ENCODE assay signal across 13 cellular contexts in genomic region chrX:147899715-147900114, GRCh38. TPM values are rescaled to one million over a fixed set of nuclear protein-coding genes. Genes with fewer than 3 reads are reported as not detected.
DNase-seq lines count a peak whose midpoint lies in the region; ATAC-seq and TF ChIP-seq lines count a peak whose summit lies in the region.
"Had no signal": no experiment of that assay in that cellular context is flagged by ENCODE, and none has a peak within 500 bp of the region (broad histone marks: within the 10 kb centered on the region; RNA-seq: fewer than 3 reads in every experiment).

No MANE protein-coding gene starts in this region.

- peak; percentile 21 for DNase-seq in NCI-H345 (lab: John Stamatoyannopoulos, UW)
- no peak for DNase-seq in NCI-H345 treated with DMSO at 0.1 percent for 48 hours (lab: John Stamatoyannopoulos, UW; ENCODE audit: unreplicated experiment)
- DNase-seq in OCI-LY7 (ENCODE audit: low spot score): peak; percentile 8
- no peak for DNase-seq in GM10266 (ENCODE audit: extremely low spot score)
- DNase-seq in GM13976 (ENCODE audit: low spot score): no peak
- DNase-seq in lower lobe of right lung: no peak
- no peak for DNase-seq in stimulated activated naive CD8-positive, alpha-beta T cell treated with anti-CD3 and anti-CD28 coated beads, Interleukin-15, amount 100 ng/mL, for 72 hours
- DNase-seq: NCI-H446 treated with DMSO at 0.1 percent for 48 hours, SK-N-SH had no signal

- H3K4me3 Mint-ChIP-seq in stimulated activated naive CD8-positive, alpha-beta T cell treated with anti-CD3 and anti-CD28 coated beads, Interleukin-15, amount 100 ng/mL, for 72 hours: no peak overlapping the region

- no peak overlapping the region for H3K4me2 ChIP-seq in OCI-LY7 (ENCODE audit: low read length)
- H3K4me2 ChIP-seq: A549, SK-N-SH had no signal

- CTCF ChIA-PET in OCI-LY7 (lab: Charles Lee; ENCODE audit: unreplicated experiment): no interaction called here

- no peak overlapping the region for H3K27ac Mint-ChIP-seq in stimulated activated naive CD8-positive, alpha-beta T cell treated with anti-CD3 and anti-CD28 coated beads, Interleukin-15, amount 100 ng/mL, for 72 hours

- no peaks in the 10 kb centered on the region for H4K20me1 ChIP-seq in OCI-LY7 (ENCODE audit: insufficient read depth, low read length)

- no peaks in the 10 kb centered on the region for H3K4me1 ChIP-seq in OCI-LY7 (ENCODE audit: insufficient read depth, low read length, poor library complexity, severe bottlenecking)
- no peaks in the 10 kb centered on the region for H3K4me1 ChIP-seq in lower lobe of right lung
- H3K4me1 ChIP-seq: A549 had no signal

- POLR2A ChIA-PET in OCI-LY7 (lab: Charles Lee): no interaction called here

- no peaks in the 10 kb centered on the region for H3K9me2 ChIP-seq in OCI-LY7 (ENCODE audit: insufficient read depth, low read length)
- H3K9me2 ChIP-seq: SK-N-SH had no signal

- H3K9me3 Mint-ChIP-seq in stimulated activated naive CD8-positive, alpha-beta T cell treated with anti-CD3 and anti-CD28 coated beads, Interleukin-15, amount 100 ng/mL, for 72 hours: no peaks in the 10 kb centered on the region

- H3K4me3 ChIP-seq in OCI-LY7 (ENCODE audit: low read depth, low read length, poor library complexity, severe bottlenecking) (no peak overlapping the region), lower lobe of right lung (no peak overlapping the region)
- H3K4me3 ChIP-seq: A549, K562 had no signal

- in situ Hi-C loops in GM13976 (cut with MboI; ENCODE audit: low sequenced_read_pairs, unreplicated experiment): no loop called here

- peaks cover 6% of the 10 kb centered on the region for H3K27me3 Mint-ChIP-seq in stimulated activated naive CD8-positive, alpha-beta T cell treated with anti-CD3 and anti-CD28 coated beads, Interleukin-15, amount 100 ng/mL, for 72 hours

- H3K9me3 ChIP-seq in OCI-LY7 (ENCODE audit: low read length) (no peaks in the 10 kb centered on the region), lower lobe of right lung (no peaks in the 10 kb centered on the region)
- H3K9me3 ChIP-seq: A549, neutrophil, SK-N-SH had no signal

- intact Hi-C loops in OCI-LY7 (cut with micrococcal nuclease; ENCODE audit: unreplicated experiment): no loop called here
- intact Hi-C loops in lower lobe of right lung (cut with DNase I): no loop called here

- H2AFZ ChIP-seq in OCI-LY7 (ENCODE audit: low read length): no peak overlapping the region

- H3K4me1 Mint-ChIP-seq in stimulated activated naive CD8-positive, alpha-beta T cell treated with anti-CD3 and anti-CD28 coated beads, Interleukin-15, amount 100 ng/mL, for 72 hours: no peaks in the 10 kb centered on the region

- no peaks in the 10 kb centered on the region for H3K27me3 ChIP-seq in lower lobe of right lung (ENCODE audit: low read depth)

- BruUV-seq in OCI-LY7 (replicated peaks; lab: Mats Ljungman, UMichigan): no TSS peak

- ATAC-seq in HG03060 (IDR thresholded peaks at IDR 0.05; ENCODE audit: low read depth, unreplicated experiment): peak; percentile 99
- ATAC-seq in lower lobe of right lung: no peak
- ATAC-seq in stimulated activated naive CD8-positive, alpha-beta T cell treated with anti-CD3 and anti-CD28 coated beads, Interleukin-15, amount 100 ng/mL, for 72 hours: no peak
- ATAC-seq: A549, K562 had no signal

- no peaks in the 10 kb centered on the region for H3K79me2 ChIP-seq in OCI-LY7 (ENCODE audit: insufficient read depth, low read depth, low read length)

- H3K27ac ChIP-seq in OCI-LY7 (ENCODE audit: low read depth, low read length, poor library complexity, severe bottlenecking) (no peak overlapping the region), lower lobe of right lung (no peak overlapping the region)
- H3K27ac ChIP-seq: A549, neutrophil had no signal

- TF ChIP-seq CTCF in OCI-LY7 (conservative IDR thresholded peaks at IDR 0.05; ENCODE audit: low read length): no peak
- no peak for TF ChIP-seq CTCF in GM10266 (IDR thresholded peaks at IDR 0.05; ENCODE audit: control insufficient read depth, insufficient read depth, low read depth, missing control alignments)
- TF ChIP-seq CTCF in GM13976 (IDR thresholded peaks at IDR 0.05; ENCODE audit: borderline replicate concordance, control extremely low read depth, extremely low read depth, insufficient read depth, missing control alignments): no peak
- TF ChIP-seq CTCF in lower lobe of right lung (IDR thresholded peaks at IDR 0.05): no peak

- H3K36me3 ChIP-seq in OCI-LY7 (ENCODE audit: insufficient read depth, low read length) (no peaks in the 10 kb centered on the region), lower lobe of right lung (no peaks in the 10 kb centered on the region)
- H3K36me3 ChIP-seq: neutrophil had no signal

RNA-seq across cellular contexts. Expression of gene FMR1, which starts 12.0 kb away (rescaled TPM):
- 19.6 and 39.6 TPM in 2 replicates for total RNA-seq in OCI-LY7 (2014; rRNA removed; shearing (Covaris generic))
- total RNA-seq in OCI-LY7 (2022) (46.7 and 51.7 TPM in 2 replicates), lower lobe of right lung (52.6 TPM)

Comparison
In these comparisons a context has a peak if more than half of its experiments do, and no peak if none do; other contexts are left out.
1. DNase-seq: peak in NCI-H345 (single experiment) and OCI-LY7 (single experiment); none in NCI-H345 treated with DMSO at 0.1 percent for 48 hours (single experiment), GM10266 (single experiment), GM13976 (single experiment), lower lobe of right lung (single experiment) and stimulated activated naive CD8-positive, alpha-beta T cell treated with anti-CD3 and anti-CD28 coated beads, Interleukin-15, amount 100 ng/mL, for 72 hours (0 of 2).